2 cellular contexts compared by ENCODE assay signal in genomic region chr5:137870647-137871339, GRCh38.
TF ChIP-seq lines count a peak whose summit lies in the region.

No MANE protein-coding gene starts in this region.

TF ChIP-seq in GM12891, 5 proteins besides CTCF, POLR2A, EP300 and RAD21:
- no peak for TF ChIP-seq SPI1 (IDR thresholded peaks at IDR 0.05; ENCODE audit: low read depth, low read length)
- no peak for TF ChIP-seq TAF1 (IDR thresholded peaks at IDR 0.05; ENCODE audit: low read depth, low read length)
- TF ChIP-seq POLR2AphosphoS5 (IDR thresholded peaks at IDR 0.05; ENCODE audit: low read depth, low read length): no peak
- no peak for TF ChIP-seq POU2F2 (IDR thresholded peaks at IDR 0.05; ENCODE audit: low read depth, low read length)
- TF ChIP-seq PAX5 (IDR thresholded peaks at IDR 0.05; ENCODE audit: insufficient read depth, low read length, severe bottlenecking): no peak
TF ChIP-seq in GM12891: peak in this region for 0.

TF ChIP-seq in H1, 55 proteins besides CTCF, POLR2A, EP300 and RAD21:
- no peak for TF ChIP-seq NANOG (IDR thresholded peaks at IDR 0.05; ENCODE audit: insufficient read depth, low read depth, low read length, poor library complexity, severe bottlenecking)
- TF ChIP-seq CTBP2 (IDR thresholded peaks at IDR 0.05; ENCODE audit: borderline replicate concordance, insufficient read depth, insufficient read length, low read length): no peak
- TF ChIP-seq E2F6 (IDR thresholded peaks at IDR 0.05): no peak
- no peak for TF ChIP-seq BACH1 (IDR thresholded peaks at IDR 0.05; ENCODE audit: low read length)
- TF ChIP-seq GABPA (IDR thresholded peaks at IDR 0.05; ENCODE audit: borderline replicate concordance, insufficient read depth, low read length): no peak
- no peak for TF ChIP-seq FOSL1 (IDR thresholded peaks at IDR 0.05; ENCODE audit: insufficient read depth, low read depth, low read length)
- no peak for TF ChIP-seq MAFK (IDR thresholded peaks at IDR 0.05; ENCODE audit: low read depth, low read length)
- no peak for TF ChIP-seq SIRT6 (IDR thresholded peaks at IDR 0.05; ENCODE audit: low read length)
- TF ChIP-seq HDAC6 (IDR thresholded peaks at IDR 0.05; ENCODE audit: low read depth, low read length): no peak
- TF ChIP-seq CBX5 (IDR thresholded peaks at IDR 0.05; ENCODE audit: low read depth, low read length): no peak
- TF ChIP-seq CHD1 (IDR thresholded peaks at IDR 0.05; ENCODE audit: low read depth, low read length): no peak
- TF ChIP-seq BCL11A (IDR thresholded peaks at IDR 0.05; ENCODE audit: low read depth in 2 of 2, low read length in 2 of 2): no peak
- no peak for TF ChIP-seq KDM4A (IDR thresholded peaks at IDR 0.05; ENCODE audit: low read depth, low read length, severe bottlenecking)
- no peak for TF ChIP-seq TAF1 (IDR thresholded peaks at IDR 0.05; ENCODE audit: low read depth, low read length)
- TF ChIP-seq, protein P1, sequence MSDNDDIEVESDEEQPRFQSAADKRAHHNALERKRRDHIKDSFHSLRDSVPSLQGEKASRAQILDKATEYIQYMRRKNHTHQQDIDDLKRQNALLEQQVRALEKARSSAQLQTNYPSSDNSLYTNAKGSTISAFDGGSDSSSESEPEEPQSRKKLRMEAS (IDR thresholded peaks at IDR 0.05): no peak
- TF ChIP-seq RXRA (IDR thresholded peaks at IDR 0.05; ENCODE audit: insufficient read depth, low read depth, low read length): no peak
- TF ChIP-seq ASH2L (IDR thresholded peaks at IDR 0.05; ENCODE audit: low read length): no peak
- no peak for TF ChIP-seq CBX8 (IDR thresholded peaks at IDR 0.05; ENCODE audit: borderline replicate concordance, low read depth, low read length)
